Comparison of ENCODE assay signal across 8 cellular contexts in the genomic region with DNA sequence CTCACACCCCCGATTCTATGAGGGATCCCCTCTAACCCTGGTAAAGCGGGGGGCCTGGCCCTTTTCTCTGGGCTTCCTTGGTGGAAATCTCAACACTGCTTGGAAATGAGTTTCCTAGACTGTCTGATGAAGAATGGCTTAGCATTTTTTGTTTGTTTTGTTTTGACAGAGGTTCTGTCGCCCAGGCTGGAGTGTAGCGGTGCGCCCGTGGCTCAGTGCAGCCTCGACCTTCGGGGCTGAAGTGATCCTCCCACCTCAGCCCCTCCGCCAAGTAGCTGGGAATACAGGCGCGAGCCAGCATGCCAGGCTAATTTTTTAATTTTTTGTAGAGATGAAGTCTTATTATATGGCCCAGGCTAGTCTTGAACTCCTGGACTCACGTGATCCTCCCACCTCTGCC. TPM values are rescaled to one million over a fixed set of nuclear protein-coding genes. Genes with fewer than 3 reads are reported as not detected.
DNase-seq lines count a peak whose midpoint lies in the region; ATAC-seq and TF ChIP-seq lines count a peak whose summit lies in the region.

No MANE protein-coding gene starts in this region.

- peak overlapping the region; percentile 61 to 73 for H3K9ac ChIP-seq in colonic mucosa (ENCODE audit: low read depth in 2 of 2, low read length in 2 of 2)

- peaks cover 0 to 88% (median 55%) of the 10 kb centered on the region in 7 donors for H3K27me3 ChIP-seq in heart right ventricle
- H3K27me3 ChIP-seq in colonic mucosa: no peaks in the 10 kb centered on the region
- no peaks in the 10 kb centered on the region for H3K27me3 ChIP-seq in muscle layer of duodenum (ENCODE audit: low read depth, low read length)
- H3K27me3 ChIP-seq in aorta (ENCODE audit: control insufficient read depth in 1 of 2, insufficient read depth in 2 of 2, low read length in 1 of 2): no peaks in the 10 kb centered on the region

- peaks cover 0 to 25% (median 8%) of the 10 kb centered on the region in 9 donors for H3K4me1 ChIP-seq in heart right ventricle
- peaks cover 4% of the 10 kb centered on the region for H3K4me1 ChIP-seq in colonic mucosa
- peaks cover 0 to 9% of the 10 kb centered on the region in 2 donors for H3K4me1 ChIP-seq in muscle layer of duodenum (ENCODE audit: control insufficient read depth in 1 of 2, insufficient read depth in 2 of 2, low read length in 2 of 2)
- peaks cover 6 to 9% of the 10 kb centered on the region in 2 donors for H3K4me1 ChIP-seq in aorta (ENCODE audit: control insufficient read depth in 1 of 2, insufficient read depth in 2 of 2, low read length in 2 of 2)

- H3K9me3 ChIP-seq in heart right ventricle (no peaks in the 10 kb centered on the region), colonic mucosa (no peaks in the 10 kb centered on the region), muscle layer of duodenum (ENCODE audit: control insufficient read depth in 1 of 2, low read length in 2 of 2) (no peaks in the 10 kb centered on the region), aorta (ENCODE audit: control insufficient read depth, low read length) (no peaks in the 10 kb centered on the region)

- H3K36me3 ChIP-seq in heart right ventricle: no peaks in the 10 kb centered on the region
- no peaks in the 10 kb centered on the region for H3K36me3 ChIP-seq in colonic mucosa
- no peaks in the 10 kb centered on the region for H3K36me3 ChIP-seq in muscle layer of duodenum (ENCODE audit: control insufficient read depth in 1 of 2, insufficient read depth in 2 of 2, low read length in 2 of 2)
- H3K36me3 ChIP-seq in aorta (ENCODE audit: control insufficient read depth in 1 of 2, insufficient read depth in 2 of 2, low read length in 1 of 2): no peaks in the 10 kb centered on the region

- intact Hi-C loops in heart right ventricle (cut with DNase I): no loop called here
- intact Hi-C loops in left ventricle myocardium superior (cut with micrococcal nuclease): no loop called here
- intact Hi-C loops in colonic mucosa (cut with DNase I): no loop called here
- intact Hi-C loops in aorta (cut with DNase I): loop anchor here in 1 of 2 donors (5.0 kb wide), 2 partner anchors 35 to 60 kb away; no protein-coding TSS in a partner anchor

- TF ChIP-seq CTCF in heart right ventricle (IDR thresholded peaks at IDR 0.05) (no peak), colonic mucosa (IDR thresholded peaks at IDR 0.05) (no peak)

- 74 to 79% methylated on average over 12 of the region's 12 CpGs for WGBS in heart right ventricle, 2 donors
- WGBS in aorta, 2 donors: 21 to 31% methylated on average over 12 of the region's 12 CpGs

- DNase-seq in heart right ventricle: no peak
- no peak for DNase-seq in left ventricle myocardium superior
- DNase-seq in colonic mucosa: no peak
- no peak for DNase-seq in aorta
- no peak for DNase-seq in central memory CD4-positive, alpha-beta T cell
- DNase-seq in kidney glomerular epithelial cell (lab: John Stamatoyannopoulos, UW): no peak
- no peak for DNase-seq in AG08396 (ENCODE audit: low spot score)

- H3K27ac ChIP-seq in heart right ventricle (peak overlapping the region in 1 of 10 donors; percentile 77), colonic mucosa (peak overlapping the region; percentile 47), muscle layer of duodenum (ENCODE audit: low read length) (peak overlapping the region; percentile 67), aorta (ENCODE audit: low read depth in 1 of 2, low read length in 2 of 2) (peak overlapping the region; percentile 25 to 89)

- peak overlapping the region in 7 of 10 donors; percentile 40 to 64 (median 54) for H3K4me3 ChIP-seq in heart right ventricle
- peak overlapping the region; percentile 73 for H3K4me3 ChIP-seq in colonic mucosa
- peak overlapping the region; percentile 53 to 72 for H3K4me3 ChIP-seq in muscle layer of duodenum (ENCODE audit: low read depth in 1 of 2, low read length in 2 of 2)
- H3K4me3 ChIP-seq in aorta (ENCODE audit: low read length in 2 of 2): peak overlapping the region; percentile 92 to 95

- ATAC-seq in heart right ventricle: no peak
- no peak for ATAC-seq in left ventricle myocardium superior
- no peak for ATAC-seq in aorta (ENCODE audit: low FRiP score)

RNA-seq across cellular contexts. Expression of a gene that starts 30.3 kb away (rescaled TPM):
- total RNA-seq in heart right ventricle: 10 to 100 TPM in 1 of 10 donors, 1 to 10 TPM in 9; 1.8 to 12.4 (median 3.8) TPM
- polyA plus RNA-seq in heart right ventricle: 1 to 10 TPM; 1.8 to 5.0 TPM
- 9.2 TPM for total RNA-seq in left ventricle myocardium superior
- total RNA-seq in colonic mucosa: 10 to 100 TPM; 67.6 to 93.4 TPM
- total RNA-seq in aorta: 100 to 1,000 TPM; 126 to 284 TPM
- 10 to 100 TPM; 50.7 to 66.4 TPM for polyA plus RNA-seq in aorta
